ENCODE assay signal across 13 cellular contexts in genomic region chr21:32929633-32930038, GRCh38.
A peak's percentile ranks its signal among the peaks of the same experiment; 100 is the strongest.
DNase-seq lines count a peak whose midpoint lies in the region; ATAC-seq and TF ChIP-seq lines count a peak whose summit lies in the region.
"Had no signal": no experiment of that assay in that cellular context is flagged by ENCODE, and none has a peak within 500 bp of the region (broad histone marks: within the 10 kb centered on the region; RNA-seq: fewer than 3 reads in every experiment).

No MANE protein-coding gene starts in this region.

- peak; percentile 86 for ATAC-seq in GM18517 (IDR thresholded peaks at IDR 0.05; ENCODE audit: unreplicated experiment)
- peak; percentile 48 for ATAC-seq in HG02571 (IDR thresholded peaks at IDR 0.05; ENCODE audit: unreplicated experiment)
- ATAC-seq in T-helper 17 cell, result no peak
- no peak for ATAC-seq in psoas muscle

- peaks cover 35 to 50% (median 49%) of the 10 kb centered on the region in 3 donors for H3K4me1 Mint-ChIP-seq in CD8-positive, alpha-beta memory T cell
- peaks cover 16% of the 10 kb centered on the region for H3K4me1 Mint-ChIP-seq in T-helper 17 cell

- WGBS in psoas muscle, 3 donors, result 94 to 96% (median 96%) methylated on average over 2 of the region's 2 CpGs

- H3K36me3 ChIP-seq in CD8-positive, alpha-beta memory T cell (ENCODE audit: insufficient read depth, low read length), result no peaks in the 10 kb centered on the region
- no peaks in the 10 kb centered on the region for H3K36me3 ChIP-seq in psoas muscle (ENCODE audit: insufficient read depth in 1 of 2, low read depth in 1 of 2)

- H3K4me3 ChIP-seq in CD8-positive, alpha-beta memory T cell (ENCODE audit: low read length), result no peak overlapping the region
- no peak overlapping the region for H3K4me3 ChIP-seq in psoas muscle

- intact Hi-C loops in psoas muscle (cut with DNase I), result no loop called here

- H3K27me3 ChIP-seq in CD8-positive, alpha-beta memory T cell (ENCODE audit: insufficient read depth, low read length, poor library complexity, severe bottlenecking), result no peaks in the 10 kb centered on the region
- no peaks in the 10 kb centered on the region for H3K27me3 ChIP-seq in psoas muscle (ENCODE audit: insufficient read depth in 3 of 3, low read length in 2 of 3)

- H3K27me3 Mint-ChIP-seq in CD8-positive, alpha-beta memory T cell, result no peaks in the 10 kb centered on the region
- H3K27me3 Mint-ChIP-seq in T-helper 17 cell, result no peaks in the 10 kb centered on the region

- TF ChIP-seq CTCF in psoas muscle (IDR thresholded peaks at IDR 0.05), result no peak

- H3K27ac Mint-ChIP-seq in CD8-positive, alpha-beta memory T cell, result peak overlapping the region; percentile 56 to 94 (median 78)
- peak overlapping the region; percentile 37 for H3K27ac Mint-ChIP-seq in T-helper 17 cell

- peaks cover 42% of the 10 kb centered on the region for H3K4me1 ChIP-seq in CD8-positive, alpha-beta memory T cell (ENCODE audit: insufficient read depth, low read length)
- no peaks in the 10 kb centered on the region for H3K4me1 ChIP-seq in psoas muscle

- peaks cover 4% of the 10 kb centered on the region for H3K9me3 ChIP-seq in CD8-positive, alpha-beta memory T cell (ENCODE audit: low read length)
- H3K9me3 ChIP-seq in T-helper 17 cell (ENCODE audit: control insufficient read depth, low read length, poor library complexity, severe bottlenecking), result no peaks in the 10 kb centered on the region
- H3K9me3 ChIP-seq in psoas muscle, result peaks cover 5% of the 10 kb centered on the region

- H3K4me3 Mint-ChIP-seq in CD8-positive, alpha-beta memory T cell, result peak overlapping the region; percentile 2 to 83 (median 73)
- peak overlapping the region; percentile 5 for H3K4me3 Mint-ChIP-seq in T-helper 17 cell
- H3K4me3 Mint-ChIP-seq: naive B cell had no signal

- H3K27ac ChIP-seq in CD8-positive, alpha-beta memory T cell (ENCODE audit: low read depth, low read length), result no peak overlapping the region
- no peak overlapping the region for H3K27ac ChIP-seq in psoas muscle
- H3K27ac ChIP-seq: KMS-11 had no signal

- CTCF ChIA-PET in CD8-positive, alpha-beta memory T cell (lab: Charles Lee), result interaction anchor here (3.2 kb wide), 1 partner anchor 10 kb away, joined by 21 read pairs; no protein-coding TSS in a partner anchor

- peaks cover 2 to 22% (median 4%) of the 10 kb centered on the region in 3 donors for H3K36me3 Mint-ChIP-seq in CD8-positive, alpha-beta memory T cell
- no peaks in the 10 kb centered on the region for H3K36me3 Mint-ChIP-seq in T-helper 17 cell (ENCODE audit: low read depth)

- peaks cover 11 to 18% (median 16%) of the 10 kb centered on the region in 5 donors for H3K9me3 Mint-ChIP-seq in CD8-positive, alpha-beta memory T cell

- POLR2A ChIA-PET in CD8-positive, alpha-beta memory T cell (lab: Charles Lee), result interaction anchor here (0.7 to 0.9 kb wide), 2 partner anchors 9 to 395 kb away, joined by 3 read pairs; partner anchors contain the start of gene IFNAR1

- DNase-seq in CD8-positive, alpha-beta memory T cell, result no peak
- DNase-seq in T-helper 17 cell (no peak), psoas muscle (no peak), SK-N-DZ (ENCODE audit: low spot score) (no peak), NCI-H2029 (lab: John Stamatoyannopoulos, UW) (no peak)
- no peak for DNase-seq in stimulated activated CD4-positive, alpha-beta T cell treated with anti-CD3 and anti-CD28 coated beads, Interleukin-4, amount 100 ng/mL, for 4 hours
- DNase-seq: anterior cingulate cortex; effector CD4-positive, alpha-beta T cell; naive B cell; NCI-H187 had no signal

Comparison
In these comparisons a context has a peak if more than half of its experiments do, and no peak if none do; other contexts are left out.
1. ATAC-seq: peak in GM18517 (single experiment) and HG02571 (single experiment); none in T-helper 17 cell (single experiment) and psoas muscle (0 of 4).